1 cellular context compared by ENCODE assay signal in genomic region chr16:2171601-2172178, GRCh38.
TF ChIP-seq lines count a peak whose summit lies in the region.

No MANE protein-coding gene starts in this region.

TF ChIP-seq in GM23338, 12 proteins besides CTCF, POLR2A, EP300 and RAD21 (continued from another document):
- no peak for TF ChIP-seq REST (IDR thresholded peaks at IDR 0.05; ENCODE audit: unreplicated experiment)
- no peak for TF ChIP-seq STAT1 (IDR thresholded peaks at IDR 0.05; ENCODE audit: unreplicated experiment)
- no peak for TF ChIP-seq EZH2phosphoT487 (IDR thresholded peaks at IDR 0.05; ENCODE audit: unreplicated experiment)
- TF ChIP-seq CREB1 (CRISPR knock-in tag; IDR thresholded peaks at IDR 0.05; ENCODE audit: low read depth) = no peak
- TF ChIP-seq ETS1 (IDR thresholded peaks at IDR 0.05) = no peak
- TF ChIP-seq EZH2 (IDR thresholded peaks at IDR 0.05; ENCODE audit: low read depth, unreplicated experiment) = no peak
- TF ChIP-seq ZNF462 (CRISPR knock-in tag; IDR thresholded peaks at IDR 0.05) = no peak
TF ChIP-seq in GM23338: peak in this region for 0.
